ENCODE assay signal across 6 cellular contexts in the genomic region with DNA sequence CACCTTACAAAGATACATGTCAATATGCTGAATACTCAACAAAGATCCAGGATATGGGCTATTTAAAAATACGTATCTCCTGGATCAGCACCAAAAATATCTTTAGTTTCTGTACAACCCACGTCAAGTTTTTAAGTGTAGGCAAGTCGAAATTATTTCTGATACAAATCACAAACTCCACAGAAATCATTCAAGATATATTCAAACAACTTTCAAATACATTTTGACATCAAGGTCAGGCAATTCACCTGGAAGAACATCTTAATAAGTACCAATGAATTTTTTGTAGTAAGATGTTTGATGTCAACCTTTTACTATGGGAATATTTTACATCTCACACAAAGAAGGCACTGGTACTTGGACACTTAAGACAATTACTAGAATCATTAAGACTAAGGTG.
"Had no signal": no experiment of that assay in that cellular context is flagged by ENCODE, and none has a peak within 500 bp of the region (broad histone marks: within the 10 kb centered on the region; RNA-seq: fewer than 3 reads in every experiment).

No MANE protein-coding gene starts in this region.

- DNase-seq: GM23248, H7, HCEC 1CT, IMR-90, KG1 had no signal

- H3K4me3 ChIP-seq: GM23248, K562 had no signal

- ATAC-seq: K562 had no signal
